Comparison of ENCODE assay signal across 11 cellular contexts in genomic region chr9:121566401-121567141, GRCh38.
DNase-seq lines count a peak whose midpoint lies in the region; ATAC-seq and TF ChIP-seq lines count a peak whose summit lies in the region.
"Had no signal": no experiment of that assay in that cellular context is flagged by ENCODE, and none has a peak within 500 bp of the region (broad histone marks: within the 10 kb centered on the region; RNA-seq: fewer than 3 reads in every experiment).

No MANE protein-coding gene starts in this region.

- H3K4me3 ChIP-seq in gastroesophageal sphincter, result peak overlapping the region; percentile 20 to 47
- H3K4me3 ChIP-seq in ovary, result peak overlapping the region; percentile 26

- TF ChIP-seq POLR2A in gastroesophageal sphincter (IDR thresholded peaks at IDR 0.05) (no peak), ovary (IDR thresholded peaks at IDR 0.05) (no peak)

- H3K4me1 Mint-ChIP-seq in WTC11, result peaks cover 20% of the 10 kb centered on the region
- H3K4me1 Mint-ChIP-seq in activated CD4-positive, alpha-beta T cell treated with anti-CD3 and anti-CD28 coated beads, Interleukin-2, amount 10 ng/mL, durations not matched to agents 24 days and 14 days, result no peaks in the 10 kb centered on the region
- H3K4me1 Mint-ChIP-seq: CD4-positive, alpha-beta memory T cell had no signal

- H3K27ac Mint-ChIP-seq in WTC11, result 0 out of 2 replicates have a peak overlapping the region, but pooled peaks have one; percentile 8
- no peak overlapping the region for H3K27ac Mint-ChIP-seq in activated CD4-positive, alpha-beta T cell treated with anti-CD3 and anti-CD28 coated beads, Interleukin-2, amount 10 ng/mL, durations not matched to agents 24 days and 14 days
- H3K27ac Mint-ChIP-seq: CD4-positive, alpha-beta memory T cell had no signal

- CTCF ChIA-PET in WTC11 (lab: Charles Lee), result interaction anchor here (0.9 to 3.9 kb wide), 2 partner anchors 20 to 148 kb away, joined by 3 to 16 read pairs; no protein-coding TSS in a partner anchor

- H3K27me3 ChIP-seq in gastroesophageal sphincter (no peaks in the 10 kb centered on the region), ovary (no peaks in the 10 kb centered on the region)

- H3K27ac ChIP-seq in gastroesophageal sphincter, result peak overlapping the region; percentile 14 to 88 (median 86)
- peak overlapping the region in 1 of 2 donors; percentile 70 for H3K27ac ChIP-seq in ovary
- H3K27ac ChIP-seq: KMS-11, neutrophil had no signal

- H3K27me3 Mint-ChIP-seq in WTC11 (ENCODE audit: low read depth), result 0 out of 2 replicates have a peak, but pooled peaks cover 3% of the 10 kb centered on the region
- H3K27me3 Mint-ChIP-seq in activated CD4-positive, alpha-beta T cell treated with anti-CD3 and anti-CD28 coated beads, Interleukin-2, amount 10 ng/mL, durations not matched to agents 24 days and 14 days, result no peaks in the 10 kb centered on the region

- peaks cover 5 to 60% (median 27%) of the 10 kb centered on the region in 3 donors for H3K4me1 ChIP-seq in gastroesophageal sphincter
- peaks cover 27% of the 10 kb centered on the region for H3K4me1 ChIP-seq in ovary (ENCODE audit: insufficient read depth)

- H3K36me3 ChIP-seq in gastroesophageal sphincter, result no peaks in the 10 kb centered on the region
- no peaks in the 10 kb centered on the region for H3K36me3 ChIP-seq in ovary
- H3K36me3 ChIP-seq: neutrophil had no signal

- POLR2A ChIA-PET in WTC11 (lab: Charles Lee), result no interaction called here

- no peaks in the 10 kb centered on the region for H3K9me3 Mint-ChIP-seq in WTC11
- H3K9me3 Mint-ChIP-seq in activated CD4-positive, alpha-beta T cell treated with anti-CD3 and anti-CD28 coated beads, Interleukin-2, amount 10 ng/mL, durations not matched to agents 24 days and 14 days, result no peaks in the 10 kb centered on the region

- intact Hi-C loops in ovary (cut with DNase I), result no loop called here
- intact Hi-C loops in activated CD4-positive, alpha-beta T cell treated with anti-CD3 and anti-CD28 coated beads, Interleukin-2, amount 10 ng/mL, durations not matched to agents 24 days and 14 days (cut with micrococcal nuclease), result no loop called here

- in situ Hi-C loops in GM13977 (cut with MboI; ENCODE audit: low pct_unique_long_range_greater_than_20kb, low sequenced_read_pairs, unreplicated experiment), result no loop called here

- TF ChIP-seq CTCF in WTC11 (IDR thresholded peaks at IDR 0.05), result no peak
- no peak for TF ChIP-seq CTCF in gastroesophageal sphincter (IDR thresholded peaks at IDR 0.05)
- no peak for TF ChIP-seq CTCF in ovary (IDR thresholded peaks at IDR 0.05)
- no peak for TF ChIP-seq CTCF in GM13977 (IDR thresholded peaks at IDR 0.05; ENCODE audit: extremely low read depth, insufficient read depth, missing control alignments)

- H3K36me3 Mint-ChIP-seq in WTC11, result no peaks in the 10 kb centered on the region
- H3K36me3 Mint-ChIP-seq in activated CD4-positive, alpha-beta T cell treated with anti-CD3 and anti-CD28 coated beads, Interleukin-2, amount 10 ng/mL, durations not matched to agents 24 days and 14 days (ENCODE audit: low read depth), result no peaks in the 10 kb centered on the region
- H3K36me3 Mint-ChIP-seq: CD4-positive, alpha-beta memory T cell had no signal

- TF ChIP-seq EP300 in gastroesophageal sphincter (IDR thresholded peaks at IDR 0.05) (no peak), ovary (IDR thresholded peaks at IDR 0.05) (no peak)

- DNase-seq in Ammon's horn (ENCODE audit: low spot score) (peak; percentile 77), WTC11 (ENCODE audit: low spot score) (no peak), ovary (peak; percentile 49 to 58 (median 54)), GM13977 (ENCODE audit: low spot score) (no peak)
- no peak for DNase-seq in effector CD4-positive, alpha-beta T cell
- no peak for DNase-seq in activated CD4-positive, alpha-beta T cell treated with anti-CD3 and anti-CD28 coated beads, Interleukin-2, amount 10 ng/mL, durations not matched to agents 24 days and 14 days
- DNase-seq: CD4-positive, alpha-beta memory T cell had no signal

- no peaks in the 10 kb centered on the region for H3K9me3 ChIP-seq in gastroesophageal sphincter
- H3K9me3 ChIP-seq in ovary, result no peaks in the 10 kb centered on the region
- H3K9me3 ChIP-seq: neutrophil had no signal

- WGBS in gastroesophageal sphincter (ENCODE audit: low coverage in 1 of 2), 2 donors, result 18 to 59% methylated on average over 3 to 4 of the region's 21 CpGs
- WGBS in ovary, 3 donors, result 17 to 20% (median 19%) methylated on average over 21 of the region's 21 CpGs

- no peak overlapping the region for H3K4me3 Mint-ChIP-seq in WTC11
- no peak overlapping the region for H3K4me3 Mint-ChIP-seq in activated CD4-positive, alpha-beta T cell treated with anti-CD3 and anti-CD28 coated beads, Interleukin-2, amount 10 ng/mL, durations not matched to agents 24 days and 14 days
- H3K4me3 Mint-ChIP-seq: CD4-positive, alpha-beta memory T cell had no signal

- ATAC-seq in WTC11, result no peak
- ATAC-seq in gastroesophageal sphincter, result peak; percentile 65
- ATAC-seq in GM21381 (IDR thresholded peaks at IDR 0.05; ENCODE audit: unreplicated experiment), result no peak

TF ChIP-seq in WTC11, 78 proteins besides CTCF, POLR2A, EP300 and RAD21:
- TF ChIP-seq MLX (CRISPR knock-in tag; IDR thresholded peaks at IDR 0.05), result no peak
- no peak for TF ChIP-seq FOXP4 (CRISPR knock-in tag; IDR thresholded peaks at IDR 0.05)
- no peak for TF ChIP-seq ESRRA (CRISPR knock-in tag; IDR thresholded peaks at IDR 0.05; ENCODE audit: borderline replicate concordance)
- no peak for TF ChIP-seq MAX (CRISPR knock-in tag; IDR thresholded peaks at IDR 0.05)
- TF ChIP-seq ZNF232 (CRISPR knock-in tag; IDR thresholded peaks at IDR 0.05), result no peak
- no peak for TF ChIP-seq IRF2 (CRISPR knock-in tag; IDR thresholded peaks at IDR 0.05; ENCODE audit: borderline replicate concordance, low read depth)
- TF ChIP-seq, protein P1, sequence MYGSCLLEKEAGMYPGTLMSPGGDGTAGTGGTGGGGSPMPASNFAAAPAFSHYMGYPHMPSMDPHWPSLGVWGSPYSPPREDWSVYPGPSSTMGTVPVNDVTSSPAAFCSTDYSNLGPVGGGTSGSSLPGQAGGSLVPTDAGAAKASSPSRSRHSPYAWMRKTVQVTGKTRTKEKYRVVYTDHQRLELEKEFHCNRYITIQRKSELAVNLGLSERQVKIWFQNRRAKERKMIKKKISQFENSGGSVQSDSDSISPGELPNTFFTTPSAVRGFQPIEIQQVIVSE (CRISPR knock-in tag; IDR thresholded peaks at IDR 0.05; ENCODE audit: borderline replicate concordance), result no peak
- TF ChIP-seq ATF1 (CRISPR knock-in tag; IDR thresholded peaks at IDR 0.05), result no peak
- no peak for TF ChIP-seq ZNF121 (CRISPR knock-in tag; IDR thresholded peaks at IDR 0.05)
- no peak for TF ChIP-seq SP1 (CRISPR knock-in tag; conservative IDR thresholded peaks at IDR 0.05)
- TF ChIP-seq MYBL2 (CRISPR knock-in tag; IDR thresholded peaks at IDR 0.05), result no peak
- TF ChIP-seq AR (CRISPR knock-in tag; IDR thresholded peaks at IDR 0.05), result no peak
- TF ChIP-seq MXD4 (CRISPR knock-in tag; IDR thresholded peaks at IDR 0.05; ENCODE audit: borderline replicate concordance), result no peak

Comparison
In these comparisons a context has a peak if more than half of its experiments do, and no peak if none do; other contexts are left out.
1. DNase-seq: peak in Ammon's horn (single experiment) and ovary (5 of 5); none in WTC11 (single experiment), effector CD4-positive, alpha-beta T cell (single experiment), activated CD4-positive, alpha-beta T cell treated with anti-CD3 and anti-CD28 coated beads, Interleukin-2, amount 10 ng/mL, durations not matched to agents 24 days and 14 days (single experiment) and GM13977 (single experiment).